In genomic region chr6:392441-393390, GRCh38 we compare ENCODE assay signal across 8 cellular contexts. TPM values are rescaled to one million over a fixed set of nuclear protein-coding genes. Genes with fewer than 3 reads are reported as not detected.
DNase-seq lines count a peak whose midpoint lies in the region; ATAC-seq lines count a peak whose summit lies in the region.

No MANE protein-coding gene starts in this region.

- peak; percentile 47 for DNase-seq in activated naive CD4-positive, alpha-beta T cell treated with Interleukin-2 at 50 U/mL for 16 hours
- DNase-seq in iris pigment epithelial cell (ENCODE audit: low read depth): peak; percentile 9
- DNase-seq in stimulated activated naive CD4-positive, alpha-beta T cell treated with Interleukin-2 at 50 U/mL for 16 hours (lab: John Stamatoyannopoulos, UW): peak; percentile 35
- DNase-seq in putamen (ENCODE audit: low spot score): no peak

- H3K9me3 Mint-ChIP-seq in IgD-negative memory B cell: no peaks in the 10 kb centered on the region

- peaks cover 6% of the 10 kb centered on the region for H3K36me3 Mint-ChIP-seq in IgD-negative memory B cell

- no peak for ATAC-seq in GM19397 (IDR thresholded peaks at IDR 0.05; ENCODE audit: unreplicated experiment)
- ATAC-seq in GM18870 (IDR thresholded peaks at IDR 0.05; ENCODE audit: unreplicated experiment): no peak
- no peak for ATAC-seq in HG02870 (IDR thresholded peaks at IDR 0.05; ENCODE audit: unreplicated experiment)

- H3K4me3 Mint-ChIP-seq in IgD-negative memory B cell: peak overlapping the region; percentile 91 to 99 (median 98)

- peaks cover 32 to 40% (median 33%) of the 10 kb centered on the region in 3 donors for H3K4me1 Mint-ChIP-seq in IgD-negative memory B cell

- H3K27me3 Mint-ChIP-seq in IgD-negative memory B cell: no peaks in the 10 kb centered on the region

- peak overlapping the region; percentile 88 to 97 (median 90) for H3K27ac Mint-ChIP-seq in IgD-negative memory B cell

RNA-seq across cellular contexts. Expression of gene IRF4, which starts 1.2 kb away (rescaled TPM):
- polyA plus RNA-seq in IgD-negative memory B cell: 22.9 TPM
